In the genomic region with DNA sequence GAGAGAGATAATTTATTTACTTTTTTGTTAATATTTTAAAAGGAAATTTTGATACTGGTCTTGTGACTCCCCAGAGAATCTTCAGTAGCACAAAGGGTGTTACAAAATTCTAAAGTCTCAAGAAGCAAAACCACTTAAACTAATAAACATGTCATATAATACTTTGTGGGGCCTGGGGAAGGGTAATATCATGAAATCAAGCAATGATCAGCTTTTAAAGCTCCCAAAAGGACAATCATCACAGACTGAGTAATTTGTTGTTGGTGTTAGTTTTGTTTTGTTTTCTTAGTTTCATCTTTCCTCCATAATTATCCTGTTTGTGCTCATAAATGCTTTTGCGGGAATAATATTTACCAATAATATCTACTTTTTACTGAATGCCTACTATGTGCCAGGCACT, we compare ENCODE assay signal across 37 cellular contexts. TPM values are rescaled to one million over a fixed set of nuclear protein-coding genes. Genes with fewer than 3 reads are reported as not detected.
"Had no signal": no experiment of that assay in that cellular context is flagged by ENCODE, and none has a peak within 500 bp of the region (broad histone marks: within the 10 kb centered on the region; RNA-seq: fewer than 3 reads in every experiment).

No MANE protein-coding gene starts in this region.

- H2AFZ ChIP-seq: neural progenitor cell had no signal

- H3K27ac ChIP-seq: left lung, lower lobe of right lung, neural progenitor cell, neutrophil, ovary, right atrium auricular region, right lobe of liver, testis, thyroid gland, transverse colon, upper lobe of left lung, vagina had no signal

- H3K4me1 ChIP-seq: left lung, lower lobe of right lung, neural progenitor cell, right atrium auricular region, right lobe of liver, testis, thyroid gland, transverse colon, upper lobe of left lung, vagina had no signal

- ATAC-seq: left colon; left lung; lower lobe of right lung; natural killer cell; right lobe of liver; stimulated activated memory B cell treated with anti-CD40 and anti-IgM and Interleukin-4, amounts not matched to agents 10 μg/mL and 1 μg/mL and 100 μg/mL, for 72 hours; stimulated activated naive CD8-positive, alpha-beta T cell treated with anti-CD3 and anti-CD28 coated beads, Interleukin-15, amount 100 ng/mL, for 72 hours had no signal

- DNase-seq: hypothalamus; immature natural killer cell; kidney; left colon; left lung; lower lobe of right lung; mammary epithelial cell; mesenchymal stem cell; naive B cell; natural killer cell; nephron progenitor cell; ovary; right lobe of liver; small intestine; stimulated activated CD4-positive, alpha-beta T cell treated with anti-CD3 and anti-CD28 coated beads, Interleukin-1b, Interleukin-23, amount 100 ng/mL, for 48 hours; stimulated activated CD4-positive, alpha-beta T cell treated with anti-CD3 and anti-CD28 coated beads, Interleukin-2, amount 100 ng/mL, for 48 hours; stimulated activated CD4-positive, alpha-beta T cell treated with anti-CD3 and anti-CD28 coated beads, Interleukin-4, amount 100 ng/mL, for 4 hours; stimulated activated CD8-positive, alpha-beta memory T cell treated with anti-CD3 and anti-CD28 coated beads, Interleukin-4, amount 100 ng/mL, for 48 hours; stimulated activated naive CD4-positive, alpha-beta T cell treated with Interleukin-2 at 50 U/mL for 16 hours; stimulated activated naive CD8-positive, alpha-beta T cell treated with anti-CD3 and anti-CD28 coated beads, Interleukin-15, amount 100 ng/mL, for 72 hours; substantia nigra; testis; thyroid gland; transverse colon; upper lobe of left lung had no signal

- H3K4me2 ChIP-seq: neural progenitor cell had no signal

- H3K9ac ChIP-seq: neural progenitor cell had no signal

- H3K4me3 ChIP-seq: left lung, lower lobe of right lung, neural progenitor cell, ovary, right atrium auricular region, right lobe of liver, testis, thyroid gland, transverse colon, upper lobe of left lung, vagina had no signal

- H3K36me3 ChIP-seq: left lung, lower lobe of right lung, neural progenitor cell, neutrophil, ovary, right atrium auricular region, right lobe of liver, thyroid gland, transverse colon, upper lobe of left lung, vagina had no signal

- H3K27me3 ChIP-seq: left lung, neural progenitor cell, neutrophil, ovary, right atrium auricular region, right lobe of liver, testis, thyroid gland, transverse colon, upper lobe of left lung, vagina had no signal

- H3K9me3 ChIP-seq: left lung, lower lobe of right lung, neutrophil, ovary, right atrium auricular region, right lobe of liver, testis, thyroid gland, transverse colon, upper lobe of left lung, vagina had no signal

RNA-seq across cellular contexts. Expression of gene TMEM212, which starts 55.0 kb away (rescaled TPM):
- total RNA-seq: kidney, left colon, liver, mammary epithelial cell, mucosa of gallbladder, natural killer cell, omental fat pad, progenitor cell of endocrine pancreas, pulmonary artery endothelial cell, renal cortical epithelial cell, right atrium auricular region, right lobe of liver, thyroid gland, transverse colon, urinary bladder, vagina had no signal
- polyA plus RNA-seq: immature natural killer cell, liver, mammary epithelial cell, ovary, small intestine, urinary bladder had no signal
